ENCODE assay signal across 1 cellular context in the genomic region with DNA sequence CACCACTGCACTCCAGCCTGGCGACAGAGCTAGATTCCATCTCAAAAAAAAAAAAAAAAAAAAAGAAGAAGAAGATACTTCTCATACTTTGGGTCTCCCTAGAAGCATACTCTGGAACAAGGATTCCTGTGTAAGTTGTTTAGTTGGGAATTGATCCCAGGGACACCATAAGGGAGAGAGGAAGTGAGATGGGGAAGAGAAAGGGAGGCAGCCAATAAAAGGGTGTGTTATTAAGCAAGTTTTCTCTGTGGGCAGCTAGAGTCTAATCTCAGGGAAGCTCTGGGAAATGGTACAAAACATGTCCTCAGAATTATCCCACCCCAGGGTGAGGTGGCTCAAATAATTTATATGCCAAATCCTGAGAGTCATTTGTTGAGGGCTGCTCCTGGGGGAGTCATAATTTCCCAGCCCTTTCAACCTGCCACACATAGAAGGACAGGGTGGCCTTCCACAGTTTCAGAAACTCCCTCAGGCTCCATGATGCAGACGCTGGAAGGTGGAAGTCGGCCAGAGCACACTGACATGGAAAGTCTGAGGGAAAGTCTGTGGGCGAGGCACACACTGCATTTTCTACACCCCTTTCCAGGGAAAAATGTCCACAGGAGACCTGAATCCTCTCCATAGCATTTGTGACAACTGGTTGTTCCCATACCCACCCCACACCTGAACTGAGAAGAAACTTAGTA.
TF ChIP-seq lines count a peak whose summit lies in the region.

No MANE protein-coding gene starts in this region.

TF ChIP-seq in SK-N-SH, 30 proteins besides CTCF, POLR2A, EP300 and RAD21 (continued from another document):
- TF ChIP-seq, protein P1, sequence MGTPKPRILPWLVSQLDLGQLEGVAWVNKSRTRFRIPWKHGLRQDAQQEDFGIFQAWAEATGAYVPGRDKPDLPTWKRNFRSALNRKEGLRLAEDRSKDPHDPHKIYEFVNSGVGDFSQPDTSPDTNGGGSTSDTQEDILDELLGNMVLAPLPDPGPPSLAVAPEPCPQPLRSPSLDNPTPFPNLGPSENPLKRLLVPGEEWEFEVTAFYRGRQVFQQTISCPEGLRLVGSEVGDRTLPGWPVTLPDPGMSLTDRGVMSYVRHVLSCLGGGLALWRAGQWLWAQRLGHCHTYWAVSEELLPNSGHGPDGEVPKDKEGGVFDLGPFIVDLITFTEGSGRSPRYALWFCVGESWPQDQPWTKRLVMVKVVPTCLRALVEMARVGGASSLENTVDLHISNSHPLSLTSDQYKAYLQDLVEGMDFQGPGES (IDR thresholded peaks at IDR 0.05; ENCODE audit: low read depth, low read length) = no peak
- no peak for TF ChIP-seq FOXJ3 (CRISPR knock-in tag; IDR thresholded peaks at IDR 0.05)
- no peak for TF ChIP-seq FOSL2 (IDR thresholded peaks at IDR 0.05; ENCODE audit: borderline replicate concordance, low read depth)
- no peak for TF ChIP-seq NRF1 (IDR thresholded peaks at IDR 0.05; ENCODE audit: low read depth, low read length)
- no peak for TF ChIP-seq POLR2AphosphoS5 (IDR thresholded peaks at IDR 0.05; ENCODE audit: low read depth, low read length)
